ENCODE assay signal across 8 cellular contexts in genomic region chr9:105447386-105447813, GRCh38. TPM values are rescaled to one million over a fixed set of nuclear protein-coding genes. Genes with fewer than 3 reads are reported as not detected.
A peak's percentile ranks its signal among the peaks of the same experiment; 100 is the strongest.
DNase-seq lines count a peak whose midpoint lies in the region; ATAC-seq and TF ChIP-seq lines count a peak whose summit lies in the region.

No MANE protein-coding gene starts in this region.

- H3K4me3 Mint-ChIP-seq in osteocyte (ENCODE audit: unreplicated experiment): peak overlapping the region; percentile 80

- peaks cover 25% of the 10 kb centered on the region for H3K79me2 ChIP-seq in DND-41 (ENCODE audit: insufficient read depth, low read length)
- no peaks in the 10 kb centered on the region for H3K79me2 ChIP-seq in OCI-LY1 (ENCODE audit: insufficient read depth, low read length)

- H3K27ac Mint-ChIP-seq in osteocyte (ENCODE audit: unreplicated experiment): peak overlapping the region; percentile 83

- H3K4me2 ChIP-seq in DND-41 (ENCODE audit: insufficient read depth, low read length) (peak overlapping the region; percentile 90), OCI-LY1 (ENCODE audit: low read length) (peak overlapping the region; percentile 87)

- H3K36me3 ChIP-seq in DND-41 (ENCODE audit: insufficient read depth, low read length): no peaks in the 10 kb centered on the region; the same call in 1 of the 2 replicates
- H3K36me3 ChIP-seq in OCI-LY1 (ENCODE audit: insufficient read depth, low read length): no peaks in the 10 kb centered on the region
- H3K36me3 ChIP-seq in endocrine pancreas (ENCODE audit: control insufficient read depth, insufficient read depth, low read length): no peaks in the 10 kb centered on the region

- H3K4me3 ChIP-seq in DND-41 (ENCODE audit: low read depth in 1 of 2, low read length in 2 of 2): peak overlapping the region; percentile 72 to 88
- H3K4me3 ChIP-seq in OCI-LY1 (ENCODE audit: low read depth, low read length, poor library complexity, severe bottlenecking): peak overlapping the region; percentile 75
- peak overlapping the region; percentile 9 for H3K4me3 ChIP-seq in endocrine pancreas (ENCODE audit: control insufficient read depth, insufficient read depth, low read length)

- peaks cover 31% of the 10 kb centered on the region for H3K4me1 ChIP-seq in DND-41 (ENCODE audit: insufficient read depth, low read length)
- H3K4me1 ChIP-seq in OCI-LY1 (ENCODE audit: insufficient read depth, low read length, severe bottlenecking): peaks cover 25% of the 10 kb centered on the region
- H3K4me1 ChIP-seq in endocrine pancreas (ENCODE audit: control insufficient read depth, insufficient read depth, low read length): peaks cover 9% of the 10 kb centered on the region

- H3K9me3 Mint-ChIP-seq in osteocyte (ENCODE audit: unreplicated experiment): no peaks in the 10 kb centered on the region

- ATAC-seq in DND-41 (ENCODE audit: insufficient read depth, low read depth) (no peak; the same call in 2 of the 3 replicates), HG03135 (IDR thresholded peaks at IDR 0.05; ENCODE audit: unreplicated experiment) (no peak)

- H4K20me1 ChIP-seq in DND-41 (ENCODE audit: insufficient read depth, low read length) (no peaks in the 10 kb centered on the region; the same call in 1 of the 2 replicates), OCI-LY1 (ENCODE audit: insufficient read depth, low read length) (no peaks in the 10 kb centered on the region)

- H3K27ac ChIP-seq in DND-41 (ENCODE audit: low read length) (peak overlapping the region; percentile 84), OCI-LY1 (ENCODE audit: low read depth, low read length, poor library complexity, severe bottlenecking) (no peak overlapping the region)

- H3K9me2 ChIP-seq in OCI-LY1 (ENCODE audit: low read depth, low read length): no peaks in the 10 kb centered on the region

- H3K27me3 ChIP-seq in DND-41 (ENCODE audit: insufficient read depth, low read length, poor library complexity) (no peaks in the 10 kb centered on the region), OCI-LY1 (ENCODE audit: insufficient read depth, low read length) (no peaks in the 10 kb centered on the region), endocrine pancreas (ENCODE audit: control insufficient read depth, insufficient read depth, low read length) (no peaks in the 10 kb centered on the region)

- H2AFZ ChIP-seq in DND-41 (ENCODE audit: low read depth, low read length): peak overlapping the region; percentile 100
- H2AFZ ChIP-seq in OCI-LY1 (ENCODE audit: low read length): peak overlapping the region; percentile 96

- TF ChIP-seq CTCF in DND-41 (IDR thresholded peaks at IDR 0.05; ENCODE audit: borderline replicate concordance, extremely low read depth, low read length, poor library complexity, severe bottlenecking) (no peak), OCI-LY1 (IDR thresholded peaks at IDR 0.05; ENCODE audit: low read length) (no peak), osteocyte (IDR thresholded peaks at IDR 0.05) (no peak)

- H3K36me3 Mint-ChIP-seq in osteocyte (ENCODE audit: unreplicated experiment): no peaks in the 10 kb centered on the region

- H3F3A ChIP-seq in OCI-LY1 (ENCODE audit: insufficient read depth, low read length): no peaks in the 10 kb centered on the region; the same call in 1 of the 2 replicates

- no peak for DNase-seq in DND-41
- DNase-seq in osteocyte (ENCODE audit: extremely low spot score, unreplicated experiment): no peak
- DNase-seq in HPDE6-E6E7 (ENCODE audit: extremely low spot score): no peak
- DNase-seq in NCI-H748 treated with DMSO at 0.1 percent for 48 hours (lab: John Stamatoyannopoulos, UW): no peak
- DNase-seq in NCI-H1436 treated with DMSO at 0.1 percent for 48 hours (lab: John Stamatoyannopoulos, UW): no peak

- H3K9ac ChIP-seq in DND-41 (ENCODE audit: low read depth, low read length) (peak overlapping the region; percentile 75), OCI-LY1 (ENCODE audit: low read length) (peak overlapping the region; percentile 76), endocrine pancreas (ENCODE audit: control insufficient read depth, insufficient read depth, low read length) (peak overlapping the region; percentile 13)

- H3K4me1 Mint-ChIP-seq in osteocyte (ENCODE audit: unreplicated experiment): peaks cover 35% of the 10 kb centered on the region

- H3K9me3 ChIP-seq in DND-41 (ENCODE audit: insufficient read depth, low read length, severe bottlenecking) (no peaks in the 10 kb centered on the region), OCI-LY1 (ENCODE audit: low read length) (no peaks in the 10 kb centered on the region), endocrine pancreas (ENCODE audit: control insufficient read depth, low read length) (no peaks in the 10 kb centered on the region)

- no peaks in the 10 kb centered on the region for H3K27me3 Mint-ChIP-seq in osteocyte (ENCODE audit: unreplicated experiment)

RNA-seq across cellular contexts. Expression of gene FSD1L, which starts 0.4 kb away (rescaled TPM):
- 6.2 and 6.6 TPM in 2 replicates for total RNA-seq in osteocyte

Comparison
In these comparisons a context has a peak if more than half of its experiments do, and no peak if none do; other contexts are left out.
1. H3K4me3 ChIP-seq: peak in every context shown above with its lines; median percentile 80 in DND-41; 75 in OCI-LY1; 9 in endocrine pancreas.
2. H3K9ac ChIP-seq: peak in every context shown above with its lines; median percentile 76 in OCI-LY1; 75 in DND-41; 13 in endocrine pancreas.